ENCODE assay signal across 19 cellular contexts in the genomic region with DNA sequence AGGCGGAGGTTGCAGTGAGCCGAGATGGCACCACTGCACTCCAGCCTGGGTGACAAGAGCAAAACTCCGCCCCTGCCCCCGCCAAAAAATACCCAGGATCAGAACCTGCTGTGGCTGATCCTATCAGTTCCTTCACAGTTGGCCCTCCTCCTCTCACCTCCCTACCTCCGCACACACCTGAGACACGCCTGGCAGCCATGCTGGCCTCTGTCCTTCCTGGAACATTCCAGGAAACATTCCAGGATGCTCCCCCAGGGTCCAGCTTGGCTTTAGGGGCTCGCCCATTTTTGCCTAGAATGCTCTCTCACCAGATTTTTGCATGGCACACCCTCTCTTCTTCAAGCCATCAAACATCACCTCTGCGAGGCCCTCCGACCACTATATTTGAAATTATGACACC. TPM values are rescaled to one million over a fixed set of nuclear protein-coding genes. Genes with fewer than 3 reads are reported as not detected.
"Had no signal": no experiment of that assay in that cellular context is flagged by ENCODE, and none has a peak within 500 bp of the region (broad histone marks: within the 10 kb centered on the region; RNA-seq: fewer than 3 reads in every experiment).

No MANE protein-coding gene starts in this region.

- H3K27me3 Mint-ChIP-seq: memory B cell, naive B cell, type B pancreatic cell had no signal

- H3K4me3 Mint-ChIP-seq: memory B cell, mesothelial cell of epicardium, naive B cell, nephron progenitor cell, type B pancreatic cell had no signal

- H3K4me1 Mint-ChIP-seq: memory B cell, mesothelial cell of epicardium, naive B cell had no signal

- H3K27ac Mint-ChIP-seq: memory B cell, mesothelial cell of epicardium, nephron progenitor cell, type B pancreatic cell had no signal

- DNase-seq: cortex of kidney; effector memory CD4-positive, alpha-beta T cell; gastrocnemius medialis; kidney; left cardiac atrium; left ventricle myocardium inferior; lower lobe of right lung; naive B cell; nephron progenitor cell; sigmoid colon; stimulated activated CD4-positive, alpha-beta T cell treated with anti-CD3 and anti-CD28 coated beads, Interleukin-2, amount 100 ng/mL, for 48 hours; stimulated activated naive CD4-positive, alpha-beta T cell treated with Interleukin-2 at 50 U/mL for 16 hours; thyroid gland; uterus had no signal

- H3K36me3 Mint-ChIP-seq: memory B cell, mesothelial cell of epicardium, naive B cell, type B pancreatic cell had no signal

- H3K9me3 Mint-ChIP-seq: memory B cell, mesothelial cell of epicardium, naive B cell, nephron progenitor cell, type B pancreatic cell had no signal

- ATAC-seq: gastrocnemius medialis, left cardiac atrium, lower lobe of right lung had no signal

RNA-seq across cellular contexts. Expression of a gene that starts 2.1 kb away (rescaled TPM):
- total RNA-seq: left cardiac atrium, right atrium auricular region, smooth muscle cell had no signal
